Comparison of ENCODE assay signal across 24 cellular contexts in the genomic region with DNA sequence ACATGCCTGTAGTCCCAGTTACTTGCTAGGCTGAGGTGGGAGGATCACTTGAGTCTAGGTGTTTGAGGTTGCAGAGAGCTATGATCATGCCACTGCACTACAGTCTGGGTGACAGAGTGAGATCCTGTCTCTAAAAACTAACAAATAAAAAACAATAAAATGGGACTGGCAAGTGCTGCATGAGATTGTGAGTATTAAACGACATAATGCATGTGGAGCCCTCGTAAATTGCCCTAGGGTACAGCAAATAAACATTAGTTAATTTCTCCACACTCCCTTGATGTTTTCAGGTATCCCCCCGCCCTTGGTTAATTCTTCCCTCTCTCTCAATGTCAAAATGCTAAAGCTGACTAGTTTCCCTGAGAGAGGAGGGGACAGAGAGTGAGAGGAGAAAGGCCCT. TPM values are rescaled to one million over a fixed set of nuclear protein-coding genes. Genes with fewer than 3 reads are reported as not detected.
DNase-seq lines count a peak whose midpoint lies in the region; ATAC-seq, FAIRE-seq and TF ChIP-seq lines count a peak whose summit lies in the region.
"Had no signal": no experiment of that assay in that cellular context is flagged by ENCODE, and none has a peak within 500 bp of the region (broad histone marks: within the 10 kb centered on the region; RNA-seq: fewer than 3 reads in every experiment).

No MANE protein-coding gene starts in this region.

- H3F3A ChIP-seq in Loucy (ENCODE audit: low read depth): no peaks in the 10 kb centered on the region

- in situ Hi-C loops in K562 (cut with MboI): loop anchor here (5.0 kb wide), 1 partner anchor 227 kb away; no protein-coding TSS in a partner anchor

- TF ChIP-seq POLR2A in K562 (conservative IDR thresholded peaks at IDR 0.05) (no peak), vagina (IDR thresholded peaks at IDR 0.05) (no peak)

- H3K4me1 Mint-ChIP-seq in activated CD8-positive, alpha-beta T cell treated with anti-CD3 and anti-CD28 coated beads for 36 hours (ENCODE audit: low read depth): peaks cover 45% of the 10 kb centered on the region
- H3K4me1 Mint-ChIP-seq in activated CD8-positive, alpha-beta T cell treated with anti-CD3 and anti-CD28 coated beads, Interleukin-2, amount 10 ng/mL, durations not matched to agents 7 days and 5 days (ENCODE audit: low read depth): peaks cover 35% of the 10 kb centered on the region

- H2AFZ ChIP-seq in Loucy (ENCODE audit: low read length): 0 out of 2 replicates have a peak overlapping the region, but pooled peaks have one; percentile 2
- no peak overlapping the region for H2AFZ ChIP-seq in K562 (ENCODE audit: low read depth, low read length)
- H2AFZ ChIP-seq in Karpas-422 (ENCODE audit: low read length): no peak overlapping the region
- H2AFZ ChIP-seq: GM23338 had no signal

- no peaks in the 10 kb centered on the region for H3K36me3 Mint-ChIP-seq in activated CD8-positive, alpha-beta T cell treated with anti-CD3 and anti-CD28 coated beads for 36 hours (ENCODE audit: low read depth)
- no peaks in the 10 kb centered on the region for H3K36me3 Mint-ChIP-seq in activated CD8-positive, alpha-beta T cell treated with anti-CD3 and anti-CD28 coated beads, Interleukin-2, amount 10 ng/mL, durations not matched to agents 7 days and 5 days (ENCODE audit: low read depth)
- H3K36me3 Mint-ChIP-seq: CD4-positive, CD25-positive, alpha-beta regulatory T cell had no signal

- no peaks in the 10 kb centered on the region for H3K27me3 Mint-ChIP-seq in activated CD8-positive, alpha-beta T cell treated with anti-CD3 and anti-CD28 coated beads for 36 hours
- no peaks in the 10 kb centered on the region for H3K27me3 Mint-ChIP-seq in activated CD8-positive, alpha-beta T cell treated with anti-CD3 and anti-CD28 coated beads, Interleukin-2, amount 10 ng/mL, durations not matched to agents 7 days and 5 days (ENCODE audit: low read depth)
- H3K27me3 Mint-ChIP-seq: B cell had no signal

- POLR2A ChIA-PET in activated CD8-positive, alpha-beta T cell treated with anti-CD3 and anti-CD28 coated beads for 36 hours (lab: Charles Lee): interaction anchor here (0.6 to 1.1 kb wide), 3 partner anchors 9 to 227 kb away, joined by 3 to 4 read pairs (median 4); partner anchors contain the start of gene STIM1
- POLR2A ChIA-PET in activated CD8-positive, alpha-beta T cell treated with anti-CD3 and anti-CD28 coated beads, Interleukin-2, amount 10 ng/mL, durations not matched to agents 7 days and 5 days (lab: Charles Lee): interaction anchor here (1.7 to 2.9 kb wide), 2 partner anchors 9 to 14 kb away, joined by 4 to 28 read pairs; partner anchors contain the start of gene STIM1
- POLR2A ChIA-PET in K562 (lab: Yijun Ruan, JAX) (interaction anchor here (0.6 kb wide), 1 partner anchor 841 kb away, joined by 3 read pairs; no protein-coding TSS in a partner anchor), RWPE1 (lab: Yijun Ruan, JAX; ENCODE audit: low non-redundant PET) (no interaction called here)

- TF ChIP-seq EP300 in K562 (IDR thresholded peaks at IDR 0.05; ENCODE audit: low read length): no peak

- 53% methylated on average over 3 of the region's 3 CpGs for WGBS in K562 (ENCODE audit: insufficient coverage, low coverage, missing lambda C conversion rate)
- WGBS in thymus: 97% methylated on average over 3 of the region's 3 CpGs

- no peak for DNase-seq in activated CD8-positive, alpha-beta T cell treated with anti-CD3 and anti-CD28 coated beads for 36 hours
- no peak for DNase-seq in activated CD8-positive, alpha-beta T cell treated with anti-CD3 and anti-CD28 coated beads, Interleukin-2, amount 10 ng/mL, durations not matched to agents 7 days and 5 days
- DNase-seq in K562 (ENCODE audit: extremely low read depth in 1 of 4, low spot score in 3 of 4) (no peak), vagina (ENCODE audit: extremely low spot score in 2 of 2) (no peak), Karpas-422 (no peak), RWPE1 (ENCODE audit: low spot score) (no peak)
- DNase-seq: CD4-positive, CD25-positive, alpha-beta regulatory T cell; CD8-positive, alpha-beta memory T cell; DMS 273 treated with DMSO at 0.1 percent for 48 hours; DMS79; EL; GF-D8; H9 had no signal

- H3K36me3 ChIP-seq in Loucy (ENCODE audit: insufficient read depth, low read length) (no peaks in the 10 kb centered on the region), K562 (ENCODE audit: control insufficient read depth, insufficient read depth, low read length) (no peaks in the 10 kb centered on the region), thymus (ENCODE audit: control insufficient read depth, insufficient read depth) (no peaks in the 10 kb centered on the region), vagina (no peaks in the 10 kb centered on the region), Karpas-422 (ENCODE audit: insufficient read depth, low read length) (no peaks in the 10 kb centered on the region)
- H3K36me3 ChIP-seq: BLaER1 had no signal

- no peak for ATAC-seq in activated CD8-positive, alpha-beta T cell treated with anti-CD3 and anti-CD28 coated beads for 36 hours
- no peak for ATAC-seq in activated CD8-positive, alpha-beta T cell treated with anti-CD3 and anti-CD28 coated beads, Interleukin-2, amount 10 ng/mL, durations not matched to agents 7 days and 5 days
- ATAC-seq in K562: no peak
- ATAC-seq: GM23338 had no signal

- H3K9ac ChIP-seq in Loucy (ENCODE audit: low read depth, low read length, poor library complexity, severe bottlenecking) (no peak overlapping the region), K562 (ENCODE audit: insufficient read depth in 1 of 2, low read depth in 2 of 2, low read length in 2 of 2) (no peak overlapping the region; a peak in 1 of 4 replicates), Karpas-422 (ENCODE audit: low read length) (no peak overlapping the region)
- H3K9ac ChIP-seq: BLaER1 had no signal

- CTCF ChIA-PET in activated CD8-positive, alpha-beta T cell treated with anti-CD3 and anti-CD28 coated beads for 36 hours (lab: Charles Lee): interaction anchor here (0.7 to 26.5 kb wide), 4 partner anchors 7 to 227 kb away, joined by 3 to 775 read pairs (median 112); partner anchors contain the start of gene STIM1
- CTCF ChIA-PET in activated CD8-positive, alpha-beta T cell treated with anti-CD3 and anti-CD28 coated beads, Interleukin-2, amount 10 ng/mL, durations not matched to agents 7 days and 5 days (lab: Charles Lee): interaction anchor here (0.8 to 19.5 kb wide), 4 partner anchors 9 to 224 kb away, joined by 4 to 630 read pairs (median 231); partner anchors contain the start of gene STIM1
- CTCF ChIA-PET in K562 (lab: Yijun Ruan, JAX; ENCODE audit: low intra/inter-chr PET ratio) (no interaction called here), RWPE1 (lab: Yijun Ruan, JAX) (no interaction called here)

- H3K79me2 ChIP-seq in Loucy (ENCODE audit: insufficient read depth, low read length) (peaks cover under 1% of the 10 kb centered on the region), K562 (ENCODE audit: control insufficient read depth, insufficient read depth, low read length) (peaks cover 5% of the 10 kb centered on the region; the same call in 2 of the 3 replicates), Karpas-422 (ENCODE audit: low read length) (no peaks in the 10 kb centered on the region; the same call in 1 of the 2 replicates)

- H3K27ac Mint-ChIP-seq in activated CD8-positive, alpha-beta T cell treated with anti-CD3 and anti-CD28 coated beads for 36 hours: peak overlapping the region; percentile 53
- no peak overlapping the region for H3K27ac Mint-ChIP-seq in activated CD8-positive, alpha-beta T cell treated with anti-CD3 and anti-CD28 coated beads, Interleukin-2, amount 10 ng/mL, durations not matched to agents 7 days and 5 days
- H3K27ac Mint-ChIP-seq: B cell, GM23338, H9 had no signal

- H3K9me2 ChIP-seq in Loucy (replicated peaks; ENCODE audit: low read depth, low read length) (no peaks in the 10 kb centered on the region), Karpas-422 (replicated peaks; ENCODE audit: insufficient read depth, low read length) (no peaks in the 10 kb centered on the region)

- no peak for TF ChIP-seq CTCF in activated CD8-positive, alpha-beta T cell treated with anti-CD3 and anti-CD28 coated beads for 36 hours (IDR thresholded peaks at IDR 0.05)
- TF ChIP-seq CTCF in Loucy (conservative IDR thresholded peaks at IDR 0.05; ENCODE audit: low read length) (no peak), K562 (IDR thresholded peaks at IDR 0.05 in 2 of 3, conservative IDR thresholded peaks at IDR 0.05 in 1 of 3; ENCODE audit: insufficient read depth in 2 of 3, low read depth in 1 of 3, low read length in 3 of 3) (no peak), vagina (IDR thresholded peaks at IDR 0.05) (no peak), RWPE1 (conservative IDR thresholded peaks at IDR 0.05; ENCODE audit: low read depth) (no peak)

- TF ChIP-seq RAD21 in K562 (CRISPR knock-in tag; conservative IDR thresholded peaks at IDR 0.05 in 1 of 2, IDR thresholded peaks at IDR 0.05 in 1 of 2): no peak

- no peaks in the 10 kb centered on the region for H3K9me3 Mint-ChIP-seq in activated CD8-positive, alpha-beta T cell treated with anti-CD3 and anti-CD28 coated beads for 36 hours
- no peaks in the 10 kb centered on the region for H3K9me3 Mint-ChIP-seq in activated CD8-positive, alpha-beta T cell treated with anti-CD3 and anti-CD28 coated beads, Interleukin-2, amount 10 ng/mL, durations not matched to agents 7 days and 5 days (ENCODE audit: insufficient read depth)
- H3K9me3 Mint-ChIP-seq: CD4-positive, CD25-positive, alpha-beta regulatory T cell; CD8-positive, alpha-beta memory T cell; GM23338; H9 had no signal

- H3K27me3 ChIP-seq in Loucy (ENCODE audit: insufficient read depth, low read length, poor library complexity, severe bottlenecking): no peaks in the 10 kb centered on the region
- no peaks in the 10 kb centered on the region for H3K27me3 ChIP-seq in K562 (ENCODE audit: control insufficient read depth in 2 of 2, insufficient read depth in 2 of 2, low read length in 2 of 2)
- H3K27me3 ChIP-seq in thymus (ENCODE audit: control insufficient read depth, insufficient read depth): no peaks in the 10 kb centered on the region
- H3K27me3 ChIP-seq in vagina: no peaks in the 10 kb centered on the region
- H3K27me3 ChIP-seq in Karpas-422 (ENCODE audit: low read length): no peaks in the 10 kb centered on the region
- H3K27me3 ChIP-seq: BLaER1 had no signal

- H3K9me3 ChIP-seq in Loucy (ENCODE audit: insufficient read depth, low read depth, low read length) (no peaks in the 10 kb centered on the region), K562 (replicated peaks; ENCODE audit: control insufficient read depth, insufficient read depth, low read depth, low read length) (no peaks in the 10 kb centered on the region), thymus (ENCODE audit: control insufficient read depth) (no peaks in the 10 kb centered on the region), vagina (no peaks in the 10 kb centered on the region), Karpas-422 (ENCODE audit: low read length) (no peaks in the 10 kb centered on the region)
- H3K9me3 ChIP-seq: BLaER1 had no signal

- FAIRE-seq in K562 (lab: Jason Lieb, UNC): no peak
- FAIRE-seq: A204.1, D721Med, GM12891, GM18507 had no signal

- H3K27ac ChIP-seq in K562 (ENCODE audit: extremely low read depth, low read depth, low read length) (no peak overlapping the region), thymus (ENCODE audit: low read depth) (peak overlapping the region; percentile 61), vagina (no peak overlapping the region), Karpas-422 (ENCODE audit: low read length) (no peak overlapping the region), RWPE1 (no peak overlapping the region)
- H3K27ac ChIP-seq: 22Rv1, BLaER1, C4-2B had no signal

- H3K4me3 ChIP-seq in Loucy (ENCODE audit: low read length, poor library complexity, severe bottlenecking) (no peak overlapping the region), K562 (no peak overlapping the region), thymus (ENCODE audit: low read length) (no peak overlapping the region), vagina (no peak overlapping the region), Karpas-422 (ENCODE audit: low read length) (no peak overlapping the region)
- H3K4me3 ChIP-seq: BLaER1, GM23338 had no signal

- H3K4me1 ChIP-seq in Loucy (ENCODE audit: insufficient read depth, low read length, poor library complexity, severe bottlenecking): peaks cover 7% of the 10 kb centered on the region
- H3K4me1 ChIP-seq in K562 (replicated peaks in 1 of 2; ENCODE audit: control insufficient read depth in 2 of 2, insufficient read depth in 2 of 2, low read length in 2 of 2): peaks cover 6 to 25% of the 10 kb centered on the region in 2 experiments
- peaks cover 3% of the 10 kb centered on the region for H3K4me1 ChIP-seq in thymus (ENCODE audit: control insufficient read depth, insufficient read depth, low read length)
- peaks cover 4% of the 10 kb centered on the region for H3K4me1 ChIP-seq in vagina
- peaks cover 10% of the 10 kb centered on the region for H3K4me1 ChIP-seq in Karpas-422 (ENCODE audit: low read length)

- H3K4me2 ChIP-seq in Loucy (ENCODE audit: low read depth, low read length, poor library complexity, severe bottlenecking) (no peak overlapping the region), K562 (ENCODE audit: insufficient read depth, low read length) (no peak overlapping the region), Karpas-422 (ENCODE audit: low read depth, low read length, poor library complexity, severe bottlenecking) (no peak overlapping the region)
- H3K4me2 ChIP-seq: BLaER1, GM23338 had no signal

- no peak overlapping the region for H3K4me3 Mint-ChIP-seq in activated CD8-positive, alpha-beta T cell treated with anti-CD3 and anti-CD28 coated beads for 36 hours
- no peak overlapping the region for H3K4me3 Mint-ChIP-seq in activated CD8-positive, alpha-beta T cell treated with anti-CD3 and anti-CD28 coated beads, Interleukin-2, amount 10 ng/mL, durations not matched to agents 7 days and 5 days
- H3K4me3 Mint-ChIP-seq: B cell, GM23338, H9 had no signal

- H4K20me1 ChIP-seq in Loucy (ENCODE audit: insufficient read depth, low read length, poor library complexity, severe bottlenecking): no peaks in the 10 kb centered on the region
- H4K20me1 ChIP-seq in K562 (replicated peaks; ENCODE audit: control insufficient read depth, insufficient read depth, low read length): no peaks in the 10 kb centered on the region
- no peaks in the 10 kb centered on the region for H4K20me1 ChIP-seq in Karpas-422 (ENCODE audit: insufficient read depth, low read depth, low read length)
- H4K20me1 ChIP-seq: BLaER1 had no signal

- intact Hi-C loops in activated CD8-positive, alpha-beta T cell treated with anti-CD3 and anti-CD28 coated beads for 36 hours (cut with micrococcal nuclease): no loop called here
- intact Hi-C loops in K562 (cut with micrococcal nuclease) (no loop called here), vagina (cut with DNase I) (no loop called here)

- no peaks in the 10 kb centered on the region for H3K9me1 ChIP-seq in K562 (ENCODE audit: control insufficient read depth, insufficient read depth, low read length)

- BruUV-seq in K562 (replicated peaks; lab: Mats Ljungman, UMichigan): no TSS peak

RNA-seq across cellular contexts. Expression of gene RHOG, which starts 4.9 kb away (rescaled TPM):
- total RNA-seq in activated CD8-positive, alpha-beta T cell treated with anti-CD3 and anti-CD28 coated beads for 36 hours: 100 to 1,000 TPM; 176 to 188 TPM
- total RNA-seq in activated CD8-positive, alpha-beta T cell treated with anti-CD3 and anti-CD28 coated beads, Interleukin-2, amount 10 ng/mL, durations not matched to agents 7 days and 5 days: 100 to 1,000 TPM; 173 to 191 TPM
- 27.7 and 100.0 TPM in 2 replicates for total RNA-seq in K562 (2011; cell fraction: chromatin; rRNA removed; ENCODE audit: low replicate concordance)
- 89.7 and 100 TPM in 2 replicates for total RNA-seq in K562 (2011; cell fraction: nucleolus; rRNA removed)
- 70.6 and 86.3 TPM in 2 replicates for total RNA-seq in K562 (2011; cell fraction: nucleoplasm; rRNA removed)
- total RNA-seq in K562 (2014; rRNA removed): 80.3 and 117 TPM in 2 replicates
- 34.7 and 43.6 TPM in 2 replicates for total RNA-seq in K562 (2014; rRNA removed; fragmentation: Illumina TruSeq; extraction: Trizol)
- 70.0 and 71.8 TPM in 2 replicates for total RNA-seq in K562 (2015; rRNA removed; fragmentation: Illumina TruSeq; extraction: Trizol)
- 157 and 162 TPM in 2 replicates for total RNA-seq in K562 (2021)
- polyA plus RNA-seq in K562 (2011; rRNA removed): 112 and 121 TPM in 2 replicates
- polyA plus RNA-seq in K562 (2011; cell fraction: cytosol; rRNA removed): 199 and 423 TPM in 2 replicates
- 55.6 and 75.5 TPM in 2 replicates for polyA plus RNA-seq in K562 (2011; cell fraction: nucleus; rRNA removed)
- 177 and 217 TPM in 2 replicates for polyA plus RNA-seq in K562 (2012)
- polyA plus RNA-seq in K562 (2014; fragmentation: Illumina TruSeq; extraction: Trizol): 153 and 223 TPM in 2 replicates
- polyA plus RNA-seq in K562 (2014; fragmentation: Nextera tagmentation; extraction: Ambion mirVana): 10 to 100 TPM; 22.6 to 36.8 TPM
- polyA plus RNA-seq in K562 (2014; rRNA removed): 134 and 159 TPM in 2 replicates
- 68.0 and 101 TPM in 2 replicates for polyA minus RNA-seq in K562 (2011; rRNA and poly(A)+ RNA removed)
- 169 and 173 TPM in 2 replicates for polyA minus RNA-seq in K562 (2011; cell fraction: cytosol; rRNA and poly(A)+ RNA removed)
- polyA minus RNA-seq in K562 (2011; cell fraction: nucleus; rRNA and poly(A)+ RNA removed): 39.9 and 49.1 TPM in 2 replicates
- 77.3 TPM for polyA plus RNA-seq in thymus
- total RNA-seq in vagina: 107 TPM
- total RNA-seq in Karpas-422 (2014; rRNA removed; shearing (Covaris generic); ENCODE audit: low replicate concordance): 54.6 and 68.5 TPM in 2 replicates

RNA-seq across cellular contexts. Expression of gene STIM1, which starts 9.8 kb away (rescaled TPM):
- total RNA-seq in activated CD8-positive, alpha-beta T cell treated with anti-CD3 and anti-CD28 coated beads for 36 hours: 10 to 100 TPM; 60.8 to 61.4 TPM
- total RNA-seq in activated CD8-positive, alpha-beta T cell treated with anti-CD3 and anti-CD28 coated beads, Interleukin-2, amount 10 ng/mL, durations not matched to agents 7 days and 5 days: 100 to 1,000 TPM in 1 of 2 experiments, 10 to 100 TPM in 1; 97.3 to 104 TPM
- total RNA-seq in K562 (2011; cell fraction: chromatin; rRNA removed; ENCODE audit: low replicate concordance): 148 and 250 TPM in 2 replicates
- 183 and 205 TPM in 2 replicates for total RNA-seq in K562 (2011; cell fraction: nucleolus; rRNA removed)
- total RNA-seq in K562 (2011; cell fraction: nucleoplasm; rRNA removed): 147 and 198 TPM in 2 replicates
- total RNA-seq in K562 (2014; rRNA removed) (22.1 and 23.9 TPM in 2 replicates), K562 (2014; rRNA removed; fragmentation: Illumina TruSeq; extraction: Trizol) (25.8 and 28.2 TPM in 2 replicates), K562 (2015; rRNA removed; fragmentation: Illumina TruSeq; extraction: Trizol) (18.3 and 20.6 TPM in 2 replicates), K562 (2021) (50.4 and 50.5 TPM in 2 replicates), vagina (68.8 TPM)
- polyA plus RNA-seq in K562 (2011; rRNA removed) (30.2 and 42.1 TPM in 2 replicates), K562 (2014; fragmentation: Illumina TruSeq; extraction: Trizol) (38.8 and 39.1 TPM in 2 replicates), K562 (2014; fragmentation: Nextera tagmentation; extraction: Ambion mirVana) (1 to 10 TPM; 7.7 to 8.0 TPM), K562 (2014; rRNA removed) (22.5 and 24.7 TPM in 2 replicates), thymus (33.0 TPM)
- polyA plus RNA-seq in K562 (2011; cell fraction: cytosol; rRNA removed): 32.2 and 32.4 TPM in 2 replicates
- 47.0 and 55.3 TPM in 2 replicates for polyA plus RNA-seq in K562 (2011; cell fraction: nucleus; rRNA removed)
- polyA plus RNA-seq in K562 (2012): 55.9 and 67.3 TPM in 2 replicates
- 160 and 190 TPM in 2 replicates for polyA minus RNA-seq in K562 (2011; rRNA and poly(A)+ RNA removed)
- 46.1 and 63.4 TPM in 2 replicates for polyA minus RNA-seq in K562 (2011; cell fraction: cytosol; rRNA and poly(A)+ RNA removed)
- 30.4 and 55.1 TPM in 2 replicates for polyA minus RNA-seq in K562 (2011; cell fraction: nucleus; rRNA and poly(A)+ RNA removed)
- 9.0 and 17.0 TPM in 2 replicates for total RNA-seq in Karpas-422 (2014; rRNA removed; shearing (Covaris generic); ENCODE audit: low replicate concordance)

RNA-seq across cellular contexts. Expression of gene PGAP2, which starts 37.3 kb away (rescaled TPM):
- total RNA-seq in activated CD8-positive, alpha-beta T cell treated with anti-CD3 and anti-CD28 coated beads for 36 hours: 10 to 100 TPM; 33.1 to 36.7 TPM
- 10 to 100 TPM; 23.8 to 25.7 TPM for total RNA-seq in activated CD8-positive, alpha-beta T cell treated with anti-CD3 and anti-CD28 coated beads, Interleukin-2, amount 10 ng/mL, durations not matched to agents 7 days and 5 days
- 52.9 and 128 TPM in 2 replicates for total RNA-seq in K562 (2011; cell fraction: chromatin; rRNA removed; ENCODE audit: low replicate concordance)
- 70.0 and 81.9 TPM in 2 replicates for total RNA-seq in K562 (2011; cell fraction: nucleolus; rRNA removed)
- total RNA-seq in K562 (2011; cell fraction: nucleoplasm; rRNA removed): 77.8 and 87.7 TPM in 2 replicates
- total RNA-seq in K562 (2014; rRNA removed): 17.9 and 26.9 TPM in 2 replicates
- total RNA-seq in K562 (2014; rRNA removed; fragmentation: Illumina TruSeq; extraction: Trizol): 18.4 and 20.2 TPM in 2 replicates
- 20.6 and 22.7 TPM in 2 replicates for total RNA-seq in K562 (2015; rRNA removed; fragmentation: Illumina TruSeq; extraction: Trizol)
- total RNA-seq in K562 (2021): 35.2 and 38.0 TPM in 2 replicates
- polyA plus RNA-seq in K562 (2011; rRNA removed): 47.2 and 57.2 TPM in 2 replicates
- 61.2 and 89.0 TPM in 2 replicates for polyA plus RNA-seq in K562 (2011; cell fraction: cytosol; rRNA removed)
- 177 and 185 TPM in 2 replicates for polyA plus RNA-seq in K562 (2011; cell fraction: nucleus; rRNA removed)
- 38.5 and 43.9 TPM in 2 replicates for polyA plus RNA-seq in K562 (2012)
- polyA plus RNA-seq in K562 (2014; fragmentation: Illumina TruSeq; extraction: Trizol): 46.4 and 49.7 TPM in 2 replicates
- 10 to 100 TPM; 33.7 to 40.0 TPM for polyA plus RNA-seq in K562 (2014; fragmentation: Nextera tagmentation; extraction: Ambion mirVana)
- polyA plus RNA-seq in K562 (2014; rRNA removed): 31.8 and 34.9 TPM in 2 replicates
- 32.7 and 40.7 TPM in 2 replicates for polyA minus RNA-seq in K562 (2011; rRNA and poly(A)+ RNA removed)
- polyA minus RNA-seq in K562 (2011; cell fraction: cytosol; rRNA and poly(A)+ RNA removed): 16.9 and 30.9 TPM in 2 replicates
- polyA minus RNA-seq in K562 (2011; cell fraction: nucleus; rRNA and poly(A)+ RNA removed): 18.3 and 23.0 TPM in 2 replicates
- polyA plus RNA-seq in thymus: 24.0 TPM
- 19.6 TPM for total RNA-seq in vagina
- total RNA-seq in Karpas-422 (2014; rRNA removed; shearing (Covaris generic); ENCODE audit: low replicate concordance): 27.0 and 43.2 TPM in 2 replicates

RNA-seq across cellular contexts. Expression of gene NUP98, which starts 48.3 kb away (rescaled TPM):
- total RNA-seq in activated CD8-positive, alpha-beta T cell treated with anti-CD3 and anti-CD28 coated beads for 36 hours: 10 to 100 TPM; 88.4 to 89.9 TPM
- 100 to 1,000 TPM; 106 to 108 TPM for total RNA-seq in activated CD8-positive, alpha-beta T cell treated with anti-CD3 and anti-CD28 coated beads, Interleukin-2, amount 10 ng/mL, durations not matched to agents 7 days and 5 days
- 342 and 546 TPM in 2 replicates for total RNA-seq in K562 (2011; cell fraction: chromatin; rRNA removed; ENCODE audit: low replicate concordance)
- total RNA-seq in K562 (2011; cell fraction: nucleolus; rRNA removed): 195 and 218 TPM in 2 replicates
- 297 and 312 TPM in 2 replicates for total RNA-seq in K562 (2011; cell fraction: nucleoplasm; rRNA removed)
- total RNA-seq in K562 (2014; rRNA removed) (143 TPM in 2 replicates), K562 (2014; rRNA removed; fragmentation: Illumina TruSeq; extraction: Trizol) (116 and 118 TPM in 2 replicates), K562 (2015; rRNA removed; fragmentation: Illumina TruSeq; extraction: Trizol) (164 and 182 TPM in 2 replicates), K562 (2021) (122 and 130 TPM in 2 replicates), vagina (110 TPM)
- polyA plus RNA-seq in K562 (2011; rRNA removed) (132 and 146 TPM in 2 replicates), K562 (2014; fragmentation: Illumina TruSeq; extraction: Trizol) (196 and 197 TPM in 2 replicates), K562 (2014; fragmentation: Nextera tagmentation; extraction: Ambion mirVana) (10 to 100 TPM; 45.1 to 60.8 TPM), K562 (2014; rRNA removed) (128 and 131 TPM in 2 replicates), thymus (23.0 TPM)
- polyA plus RNA-seq in K562 (2011; cell fraction: cytosol; rRNA removed): 259 and 340 TPM in 2 replicates
- polyA plus RNA-seq in K562 (2011; cell fraction: nucleus; rRNA removed): 203 and 273 TPM in 2 replicates
- 80.8 and 90.3 TPM in 2 replicates for polyA plus RNA-seq in K562 (2012)
- 279 and 376 TPM in 2 replicates for polyA minus RNA-seq in K562 (2011; rRNA and poly(A)+ RNA removed)
- 161 and 183 TPM in 2 replicates for polyA minus RNA-seq in K562 (2011; cell fraction: cytosol; rRNA and poly(A)+ RNA removed)
- 94.9 and 145 TPM in 2 replicates for polyA minus RNA-seq in K562 (2011; cell fraction: nucleus; rRNA and poly(A)+ RNA removed)
- 123 and 124 TPM in 2 replicates for total RNA-seq in Karpas-422 (2014; rRNA removed; shearing (Covaris generic); ENCODE audit: low replicate concordance)

Comparison
In these comparisons a context has a peak if more than half of its experiments do, and no peak if none do; other contexts are left out.
1. CTCF ChIA-PET loops: an anchor here in activated CD8-positive, alpha-beta T cell treated with anti-CD3 and anti-CD28 coated beads for 36 hours (0.7 to 26.5 kb wide) and activated CD8-positive, alpha-beta T cell treated with anti-CD3 and anti-CD28 coated beads, Interleukin-2, amount 10 ng/mL, durations not matched to agents 7 days and 5 days (0.8 to 19.5 kb wide); none called in K562 and RWPE1.